Comparison of ENCODE assay signal across 19 cellular contexts in genomic region chr7:72441791-72442190, GRCh38. TPM values are rescaled to one million over a fixed set of nuclear protein-coding genes. Genes with fewer than 3 reads are reported as not detected.
"Had no signal": no experiment of that assay in that cellular context is flagged by ENCODE, and none has a peak within 500 bp of the region (broad histone marks: within the 10 kb centered on the region; RNA-seq: fewer than 3 reads in every experiment).

No MANE protein-coding gene starts in this region.

- H3K4me3 ChIP-seq: left lung, psoas muscle, suprapubic skin had no signal

- H3K36me3 Mint-ChIP-seq: natural killer cell treated with Interleukin-12 subunit alpha and Interleukin-12 subunit beta and Interleukin-15 and Interleukin-18, amount 100 ng/mL, for 72 hours; stimulated activated naive B cell treated with anti-CD40 and anti-IgM and Interleukin-4, amounts not matched to agents 10 μg/mL and 1 μg/mL and 100 μg/mL, for 72 hours; T-cell; type B pancreatic cell had no signal

- H3K4me3 Mint-ChIP-seq: activated CD8-positive, alpha-beta T cell treated with anti-CD3 and anti-CD28 coated beads, Interleukin-2, amount 10 ng/mL, durations not matched to agents 7 days and 5 days; natural killer cell treated with Interleukin-12 subunit alpha and Interleukin-12 subunit beta and Interleukin-15 and Interleukin-18, amount 100 ng/mL, for 72 hours; stimulated activated naive B cell treated with anti-CD40 and anti-IgM and Interleukin-4, amounts not matched to agents 10 μg/mL and 1 μg/mL and 100 μg/mL, for 72 hours; T-cell; type B pancreatic cell had no signal

- DNase-seq: activated CD8-positive, alpha-beta memory T cell treated with anti-CD3 and anti-CD28 coated beads, Interleukin-2, amount 50 U/mL, for 48 hours; activated CD8-positive, alpha-beta T cell treated with anti-CD3 and anti-CD28 coated beads, Interleukin-2, amount 10 ng/mL, durations not matched to agents 7 days and 5 days; caudate nucleus; cortex of kidney; effector memory CD4-positive, alpha-beta T cell; left lung; nucleus accumbens; psoas muscle; stimulated activated CD4-positive, alpha-beta T cell treated with anti-CD3 and anti-CD28 coated beads, Interleukin-2, amount 100 ng/mL, for 24 hours; stimulated activated naive B cell treated with anti-CD40 and anti-IgM and Interleukin-4, amounts not matched to agents 10 μg/mL and 1 μg/mL and 100 μg/mL, for 72 hours; T-cell; T1000 had no signal

- H3K27ac ChIP-seq: left lung, psoas muscle, suprapubic skin, VCaP had no signal

- H3K27ac Mint-ChIP-seq: activated CD8-positive, alpha-beta T cell treated with anti-CD3 and anti-CD28 coated beads, Interleukin-2, amount 10 ng/mL, durations not matched to agents 7 days and 5 days; natural killer cell treated with Interleukin-12 subunit alpha and Interleukin-12 subunit beta and Interleukin-15 and Interleukin-18, amount 100 ng/mL, for 72 hours; stimulated activated naive B cell treated with anti-CD40 and anti-IgM and Interleukin-4, amounts not matched to agents 10 μg/mL and 1 μg/mL and 100 μg/mL, for 72 hours; T-cell; type B pancreatic cell had no signal

- ATAC-seq: activated CD8-positive, alpha-beta T cell treated with anti-CD3 and anti-CD28 coated beads, Interleukin-2, amount 10 ng/mL, durations not matched to agents 7 days and 5 days; left lung; natural killer cell treated with Interleukin-12 subunit alpha and Interleukin-12 subunit beta and Interleukin-15 and Interleukin-18, amount 100 ng/mL, for 72 hours; psoas muscle; sciatic nerve; stimulated activated naive B cell treated with anti-CD40 and anti-IgM and Interleukin-4, amounts not matched to agents 10 μg/mL and 1 μg/mL and 100 μg/mL, for 72 hours; T-cell had no signal

- H3K9me3 Mint-ChIP-seq: natural killer cell treated with Interleukin-12 subunit alpha and Interleukin-12 subunit beta and Interleukin-15 and Interleukin-18, amount 100 ng/mL, for 72 hours; T-cell; type B pancreatic cell had no signal

- FAIRE-seq: islet of Langerhans had no signal

RNA-seq across cellular contexts. Expression of gene CALN1, which starts 29.7 kb away (rescaled TPM):
- total RNA-seq: activated CD8-positive, alpha-beta T cell treated with anti-CD3 and anti-CD28 coated beads, Interleukin-2, amount 10 ng/mL, durations not matched to agents 7 days and 5 days; epithelial cell of proximal tubule; left lung; natural killer cell treated with Interleukin-12 subunit alpha and Interleukin-12 subunit beta and Interleukin-15 and Interleukin-18, amount 100 ng/mL, for 72 hours had no signal
